ENCODE assay signal across 1 cellular context in the genomic region with DNA sequence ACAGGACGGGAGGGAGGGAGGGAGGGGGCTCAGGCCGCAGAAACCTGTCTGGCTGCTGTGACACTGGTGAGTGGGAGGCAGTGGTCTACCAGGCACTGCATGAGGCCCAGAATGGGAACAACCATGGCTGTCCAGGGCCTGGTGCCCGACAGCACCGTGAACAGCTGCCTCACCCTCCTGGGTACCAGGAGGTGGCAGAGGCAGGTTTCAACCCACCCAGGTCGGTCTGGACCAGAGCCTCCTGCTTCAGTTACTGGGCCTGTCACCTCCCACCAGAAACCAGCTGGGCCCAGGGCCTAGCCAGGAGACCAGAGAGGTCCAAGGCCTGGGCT.
TF ChIP-seq lines count a peak whose summit lies in the region.

No MANE protein-coding gene starts in this region.

TF ChIP-seq in H1, 55 proteins besides CTCF, POLR2A, EP300 and RAD21:
- TF ChIP-seq GABPA (IDR thresholded peaks at IDR 0.05; ENCODE audit: borderline replicate concordance, insufficient read depth, low read length): no peak
- no peak for TF ChIP-seq SUZ12 (IDR thresholded peaks at IDR 0.05; ENCODE audit: low read length)
- no peak for TF ChIP-seq SIX5 (IDR thresholded peaks at IDR 0.05; ENCODE audit: low read depth, low read length)
- no peak for TF ChIP-seq CTBP2 (IDR thresholded peaks at IDR 0.05; ENCODE audit: borderline replicate concordance, insufficient read depth, insufficient read length, low read length)
- TF ChIP-seq SP1 (IDR thresholded peaks at IDR 0.05; ENCODE audit: low read depth, low read length): no peak
TF ChIP-seq in H1: peak in this region for 0.
